Comparison of ENCODE assay signal across 8 cellular contexts in genomic region chr16:21773207-21773553, GRCh38.
A peak's percentile ranks its signal among the peaks of the same experiment; 100 is the strongest.
DNase-seq lines count a peak whose midpoint lies in the region; ATAC-seq and TF ChIP-seq lines count a peak whose summit lies in the region.
"Not testable (repeated sequence)": the region's sequence is repeated elsewhere in the genome, so short reads cannot be mapped to it uniquely, and the experiment has no call there.

No MANE protein-coding gene starts in this region.

- not testable (repeated sequence) for H3K27me3 ChIP-seq in PC-9 (ENCODE audit: insufficient read depth, low read depth); left ventricle myocardium inferior (ENCODE audit: low read depth); osteoblast (ENCODE audit: insufficient read depth, low read length); aorta (ENCODE audit: control insufficient read depth in 1 of 2, insufficient read depth in 2 of 2, low read length in 1 of 2)

- peak; percentile 3 for DNase-seq in D341Med (ENCODE audit: low spot score)
- not testable (repeated sequence) for DNase-seq in PC-9; epithelial cell of prostate (ENCODE audit: low read depth, low spot score); left ventricle myocardium inferior; osteoblast (ENCODE audit: insufficient read length, low spot score, missing footprints); aorta
- peak; percentile 5 for DNase-seq in fibroblast of villous mesenchyme (ENCODE audit: low read depth)
- peak; percentile 5 for DNase-seq in islet precursor cell

- TF ChIP-seq CTCF in PC-9 (conservative IDR thresholded peaks at IDR 0.05); fibroblast of villous mesenchyme (IDR thresholded peaks at IDR 0.05; ENCODE audit: insufficient read depth, low read depth, low read length); left ventricle myocardium inferior (IDR thresholded peaks at IDR 0.05; ENCODE audit: borderline replicate concordance); osteoblast (IDR thresholded peaks at IDR 0.05; ENCODE audit: extremely low read depth, low read depth, low read length): not testable (repeated sequence)

- ATAC-seq in aorta (ENCODE audit: low FRiP score), result peak; percentile 26

- POLR2A ChIA-PET in PC-9 (lab: Charles Lee; ENCODE audit: unreplicated experiment), result not testable (repeated sequence)

- H3K4me2 ChIP-seq in PC-9 (peak overlapping the region; percentile 82), osteoblast (ENCODE audit: insufficient read depth, low read length) (peak overlapping the region; percentile 57)

- H3K4me1 ChIP-seq in PC-9 (replicated peaks; ENCODE audit: insufficient read depth) (peaks cover 18% of the 10 kb centered on the region), left ventricle myocardium inferior (peaks cover 17% of the 10 kb centered on the region)
- H3K4me1 ChIP-seq in osteoblast (ENCODE audit: insufficient read depth, low read length); aorta (ENCODE audit: control insufficient read depth in 1 of 2, insufficient read depth in 2 of 2, low read length in 2 of 2): not testable (repeated sequence)

- H3K27ac ChIP-seq in PC-9; osteoblast (ENCODE audit: low read depth, low read length); aorta (ENCODE audit: low read depth in 1 of 2, low read length in 2 of 2): not testable (repeated sequence)
- H3K27ac ChIP-seq in epithelial cell of prostate (peak overlapping the region; percentile 33), left ventricle myocardium inferior (replicated peaks) (peak overlapping the region; percentile 85)

- not testable (repeated sequence) for BruUV-seq in PC-9 (replicated peaks; lab: Mats Ljungman, UMichigan)

- not testable (repeated sequence) for H4K20me1 ChIP-seq in PC-9 (ENCODE audit: insufficient read depth); osteoblast (ENCODE audit: insufficient read depth, low read length)

- H3K9me3 ChIP-seq in PC-9 (ENCODE audit: insufficient read depth, low read depth); left ventricle myocardium inferior (replicated peaks); osteoblast (ENCODE audit: low read depth, low read length); aorta (ENCODE audit: control insufficient read depth, low read length): not testable (repeated sequence)

- peaks cover 33% of the 10 kb centered on the region for H3K79me2 ChIP-seq in PC-9 (ENCODE audit: low read depth)
- not testable (repeated sequence) for H3K79me2 ChIP-seq in osteoblast (ENCODE audit: insufficient read depth, low read length)

- intact Hi-C loops in PC-9 (cut with micrococcal nuclease; ENCODE audit: unreplicated experiment); left ventricle myocardium inferior (cut with micrococcal nuclease); aorta (cut with DNase I): not testable (repeated sequence)

- 72 to 76% methylated on average over 5 of the region's 5 CpGs for WGBS in aorta, 2 donors

- H3K9me2 ChIP-seq in PC-9 (ENCODE audit: insufficient read depth), result not testable (repeated sequence)

- H3K4me3 ChIP-seq in PC-9 (peak overlapping the region; percentile 18; the same call in 1 of the 2 replicates), left ventricle myocardium inferior (peak overlapping the region; percentile 44)
- not testable (repeated sequence) for H3K4me3 ChIP-seq in fibroblast of villous mesenchyme (ENCODE audit: low read depth, low read length); osteoblast (ENCODE audit: insufficient read depth, low read length); aorta (ENCODE audit: low read length in 2 of 2)

- not testable (repeated sequence) for H2AFZ ChIP-seq in PC-9
- peak overlapping the region; percentile 80 for H2AFZ ChIP-seq in osteoblast (ENCODE audit: low read length)

- CTCF ChIA-PET in PC-9 (lab: Charles Lee), result not testable (repeated sequence)

- not testable (repeated sequence) for H3K36me3 ChIP-seq in PC-9 (ENCODE audit: low read depth); left ventricle myocardium inferior; osteoblast (ENCODE audit: insufficient read depth, low read length); aorta (ENCODE audit: control insufficient read depth in 1 of 2, insufficient read depth in 2 of 2, low read length in 1 of 2)

- not testable (repeated sequence) for H3F3A ChIP-seq in PC-9 (ENCODE audit: insufficient read depth, low read depth)
